ENCODE assay signal across 8 cellular contexts in genomic region chr9:113150670-113151591, GRCh38.
DNase-seq lines count a peak whose midpoint lies in the region; ATAC-seq and TF ChIP-seq lines count a peak whose summit lies in the region.

SLC31A2 (plus strand) TSS chr9:113151007; CDS start chr9:113151075, 68 bp downstream.

- peak within 1 kb of the TSS; percentile 41 to 86 for H3K27ac ChIP-seq in coronary artery

- DNase-seq in AG10803 (ENCODE audit: low read depth), result peak; percentile 76
- DNase-seq in NCI-H446 treated with DMSO at 0.1 percent for 48 hours (lab: John Stamatoyannopoulos, UW), result peak; percentile 42
- peak; percentile 94 for DNase-seq in activated CD4-positive, alpha-beta T cell treated with anti-CD3 and anti-CD28 coated beads for 48 hours
- peak; percentile 90 for DNase-seq in coronary artery (ENCODE audit: low spot score)
- peak; percentile 96 for DNase-seq in left kidney (ENCODE audit: low read depth, low spot score)
- DNase-seq in stimulated activated CD4-positive, alpha-beta T cell treated with anti-CD3 and anti-CD28 coated beads, Interleukin-1b, Interleukin-23, amount 100 ng/mL, for 48 hours, result peak; percentile 89

- TF ChIP-seq CTCF in AG10803 (conservative IDR thresholded peaks at IDR 0.05; ENCODE audit: low read length) (peak; percentile 27; the same call in 1 of the 2 replicates), coronary artery (IDR thresholded peaks at IDR 0.05) (no peak)

- peak within 1 kb of the TSS; percentile 93 for H3K4me3 ChIP-seq in AG10803 (ENCODE audit: low read length)
- peak within 1 kb of the TSS; percentile 85 for H3K4me3 ChIP-seq in coronary artery

- ATAC-seq in GM19023 (IDR thresholded peaks at IDR 0.05; ENCODE audit: unreplicated experiment), result peak; percentile 91
- peak; percentile 98 for ATAC-seq in HG03280 (IDR thresholded peaks at IDR 0.05; ENCODE audit: unreplicated experiment)

Comparison
In these comparisons a context has a peak if more than half of its experiments do, and no peak if none do; other contexts are left out.
1. Peak in every context shown above with its lines: DNase-seq, ATAC-seq, H3K4me3 ChIP-seq and H3K27ac ChIP-seq.
2. DNase-seq: peak in every context shown above with its lines; median percentile 96 in left kidney; 94 in activated CD4-positive, alpha-beta T cell treated with anti-CD3 and anti-CD28 coated beads for 48 hours; 90 in coronary artery; 89 in stimulated activated CD4-positive, alpha-beta T cell treated with anti-CD3 and anti-CD28 coated beads, Interleukin-1b, Interleukin-23, amount 100 ng/mL, for 48 hours; 76 in AG10803; 42 in NCI-H446 treated with DMSO at 0.1 percent for 48 hours.